ENCODE assay signal across 9 cellular contexts in genomic region chr7:94160719-94161435, GRCh38.
DNase-seq lines count a peak whose midpoint lies in the region; ATAC-seq and TF ChIP-seq lines count a peak whose summit lies in the region.
"Had no signal": no experiment of that assay in that cellular context is flagged by ENCODE, and none has a peak within 500 bp of the region (broad histone marks: within the 10 kb centered on the region; RNA-seq: fewer than 3 reads in every experiment).

No MANE protein-coding gene starts in this region.

- no peak overlapping the region for H2BK15ac ChIP-seq in neuronal stem cell (ENCODE audit: low read length)

- H3K27me3 Mint-ChIP-seq in immature natural killer cell (ENCODE audit: low read depth in 3 of 3) (peaks cover 0 to 2% (median 0%) of the 10 kb centered on the region in 3 donors), endothelial cell (ENCODE audit: unreplicated experiment) (no peaks in the 10 kb centered on the region)
- no peaks in the 10 kb centered on the region for H3K27me3 Mint-ChIP-seq in CD4-positive, alpha-beta T cell

- peaks cover 5 to 22% of the 10 kb centered on the region in 2 donors for H3K4me1 Mint-ChIP-seq in immature natural killer cell
- H3K4me1 Mint-ChIP-seq in CD4-positive, alpha-beta T cell (ENCODE audit: low read depth): peaks cover 6% of the 10 kb centered on the region
- no peaks in the 10 kb centered on the region for H3K4me1 Mint-ChIP-seq in endothelial cell (ENCODE audit: unreplicated experiment)

- no peaks in the 10 kb centered on the region for H3K9me3 ChIP-seq in CD4-positive, alpha-beta T cell (ENCODE audit: control insufficient read depth, low read length)
- H3K9me3 ChIP-seq in neuronal stem cell (replicated peaks in 1 of 2; ENCODE audit: control insufficient read depth in 2 of 2, insufficient read depth in 1 of 2, low read depth in 1 of 2, low read length in 2 of 2): peaks cover 3 to 4% of the 10 kb centered on the region in 2 donors

- H4K8ac ChIP-seq in neuronal stem cell (ENCODE audit: low read depth, low read length): no peak overlapping the region

- H3K9me3 Mint-ChIP-seq in immature natural killer cell (peaks cover 0 to 2% (median 0%) of the 10 kb centered on the region in 6 donors), endothelial cell (ENCODE audit: unreplicated experiment) (no peaks in the 10 kb centered on the region)
- H3K9me3 Mint-ChIP-seq in CD4-positive, alpha-beta T cell: no peaks in the 10 kb centered on the region

- TF ChIP-seq CTCF in CD4-positive, alpha-beta T cell (IDR thresholded peaks at IDR 0.05): no peak
- TF ChIP-seq CTCF in endothelial cell (IDR thresholded peaks at IDR 0.05; ENCODE audit: unreplicated experiment): no peak

- no peak overlapping the region for H3K14ac ChIP-seq in neuronal stem cell (ENCODE audit: low read length)

- no peak overlapping the region for H2BK120ac ChIP-seq in neuronal stem cell (ENCODE audit: low read depth, low read length)

- peak overlapping the region in 5 of 6 donors; percentile 1 to 36 (median 4) for H3K27ac Mint-ChIP-seq in immature natural killer cell
- no peak overlapping the region for H3K27ac Mint-ChIP-seq in CD4-positive, alpha-beta T cell
- H3K27ac Mint-ChIP-seq in endothelial cell (ENCODE audit: unreplicated experiment): no peak overlapping the region

- H3K36me3 ChIP-seq in neuronal stem cell (replicated peaks in 1 of 2; ENCODE audit: control insufficient read depth in 2 of 2, insufficient read depth in 2 of 2, low read length in 2 of 2): no peaks in the 10 kb centered on the region
- H3K36me3 ChIP-seq: cardiac muscle cell had no signal

- POLR2A ChIA-PET in CD4-positive, alpha-beta T cell (lab: Charles Lee): no interaction called here

- no peak overlapping the region for H3K23ac ChIP-seq in neuronal stem cell (ENCODE audit: low read depth, low read length, poor library complexity)

- H3K9ac ChIP-seq in neuronal stem cell (ENCODE audit: low read depth, low read length, poor library complexity): no peak overlapping the region

- no peaks in the 10 kb centered on the region for H3K36me3 Mint-ChIP-seq in immature natural killer cell
- H3K36me3 Mint-ChIP-seq in CD4-positive, alpha-beta T cell (ENCODE audit: low read depth): no peaks in the 10 kb centered on the region
- peaks cover 3% of the 10 kb centered on the region for H3K36me3 Mint-ChIP-seq in endothelial cell (ENCODE audit: low read depth, unreplicated experiment)

- ATAC-seq in GM18517 (IDR thresholded peaks at IDR 0.05; ENCODE audit: unreplicated experiment) (peak; percentile 98), GM21576 (IDR thresholded peaks at IDR 0.05; ENCODE audit: unreplicated experiment) (peak; percentile 100), HG03558 (IDR thresholded peaks at IDR 0.05; ENCODE audit: extremely low read depth, unreplicated experiment) (peak; percentile 99)
- ATAC-seq in CD4-positive, alpha-beta T cell (ENCODE audit: poor library complexity): no peak

- H3K4ac ChIP-seq in neuronal stem cell (ENCODE audit: low read length): no peak overlapping the region

- H3K18ac ChIP-seq in neuronal stem cell (ENCODE audit: low read length): no peak overlapping the region

- no peaks in the 10 kb centered on the region for H3K79me1 ChIP-seq in neuronal stem cell (ENCODE audit: low read depth, low read length)

- DNase-seq in immature natural killer cell (no peak), NCI-H345 treated with DMSO at 0.1 percent for 48 hours (lab: John Stamatoyannopoulos, UW; ENCODE audit: unreplicated experiment) (no peak), endothelial cell (ENCODE audit: low spot score) (no peak), neuronal stem cell (ENCODE audit: low spot score) (no peak)
- no peak for DNase-seq in CD4-positive, alpha-beta T cell

- H3K4me2 ChIP-seq in neuronal stem cell (ENCODE audit: insufficient read depth, low read length, poor library complexity, severe bottlenecking): no peak overlapping the region

- no peak overlapping the region for H3K4me3 ChIP-seq in neuronal stem cell (ENCODE audit: low read length in 2 of 2)
- H3K4me3 ChIP-seq: cardiac muscle cell had no signal

- 100% methylated on average over 1 to 2 of the region's 3 CpGs for WGBS in neuronal stem cell (ENCODE audit: extremely low coverage in 2 of 2, insufficient read length in 2 of 2, insufficient replicate concordance in 1 of 2), 2 donors

- intact Hi-C loops in CD4-positive, alpha-beta T cell (cut with DNase I, micrococcal nuclease): no loop called here

- H2AK5ac ChIP-seq in neuronal stem cell (ENCODE audit: low read depth, low read length): no peak overlapping the region

- H3K4me1 ChIP-seq in neuronal stem cell (ENCODE audit: control insufficient read depth in 2 of 2, insufficient read depth in 1 of 2, low read depth in 1 of 2, low read length in 2 of 2): no peaks in the 10 kb centered on the region

- H4K91ac ChIP-seq in neuronal stem cell (ENCODE audit: low read depth, low read length, poor library complexity): no peak overlapping the region

- H3K27ac ChIP-seq in CD4-positive, alpha-beta T cell (ENCODE audit: low read depth, low read length): no peak overlapping the region
- H3K27ac ChIP-seq in neuronal stem cell (replicated peaks; ENCODE audit: low read length): no peak overlapping the region
- H3K27ac ChIP-seq: cardiac muscle cell had no signal

- peak overlapping the region; percentile 7 to 65 (median 24) for H3K4me3 Mint-ChIP-seq in immature natural killer cell
- H3K4me3 Mint-ChIP-seq in CD4-positive, alpha-beta T cell: no peak overlapping the region
- no peak overlapping the region for H3K4me3 Mint-ChIP-seq in endothelial cell (ENCODE audit: unreplicated experiment)

- CTCF ChIA-PET in CD4-positive, alpha-beta T cell (lab: Charles Lee): no interaction called here

- no peak overlapping the region for H2AFZ ChIP-seq in neuronal stem cell (ENCODE audit: low read length)

- no peak overlapping the region for H2BK12ac ChIP-seq in neuronal stem cell (ENCODE audit: low read length)

- H3K27me3 ChIP-seq in CD4-positive, alpha-beta T cell (ENCODE audit: control insufficient read depth, insufficient read depth, low read length): no peaks in the 10 kb centered on the region
- H3K27me3 ChIP-seq in neuronal stem cell (ENCODE audit: control insufficient read depth in 3 of 3, insufficient read depth in 3 of 3, low read depth in 1 of 3, low read length in 3 of 3): no peaks in the 10 kb centered on the region
- H3K27me3 ChIP-seq: cardiac muscle cell had no signal

- no peak overlapping the region for H2BK5ac ChIP-seq in neuronal stem cell (ENCODE audit: low read length)

Comparison
In these comparisons a context has a peak if more than half of its experiments do, and no peak if none do; other contexts are left out.
1. H3K27ac Mint-ChIP-seq: peak in immature natural killer cell (5 of 6); none in CD4-positive, alpha-beta T cell (single experiment) and endothelial cell (single experiment).
2. H3K4me3 Mint-ChIP-seq: peak in immature natural killer cell (5 of 5); none in CD4-positive, alpha-beta T cell (single experiment) and endothelial cell (single experiment).